ENCODE assay signal across 19 cellular contexts in genomic region chr13:42981317-42981716, GRCh38. TPM values are rescaled to one million over a fixed set of nuclear protein-coding genes. Genes with fewer than 3 reads are reported as not detected.
A peak's percentile ranks its signal among the peaks of the same experiment; 100 is the strongest.
DNase-seq lines count a peak whose midpoint lies in the region; ATAC-seq and TF ChIP-seq lines count a peak whose summit lies in the region.
"Had no signal": no experiment of that assay in that cellular context is flagged by ENCODE, and none has a peak within 500 bp of the region (broad histone marks: within the 10 kb centered on the region; RNA-seq: fewer than 3 reads in every experiment).

No MANE protein-coding gene starts in this region.

- H3K4me2 ChIP-seq in PC-9 (peak overlapping the region; percentile 47), trophoblast cell (ENCODE audit: low read length) (no peak overlapping the region)
- H3K4me2 ChIP-seq: KMS-11 had no signal

- peak overlapping the region; percentile 38 for H4K8ac ChIP-seq in trophoblast cell (ENCODE audit: low read depth, low read length)

- peak overlapping the region; percentile 66 for H2BK120ac ChIP-seq in trophoblast cell (ENCODE audit: insufficient read depth, low read length, poor library complexity)

- no peaks in the 10 kb centered on the region for H3K9me2 ChIP-seq in PC-9 (ENCODE audit: insufficient read depth)

- H3K14ac ChIP-seq in trophoblast cell (ENCODE audit: low read length) = no peak overlapping the region

- no peaks in the 10 kb centered on the region for H3K27me3 ChIP-seq in PC-9 (ENCODE audit: insufficient read depth, low read depth)
- no peaks in the 10 kb centered on the region for H3K27me3 ChIP-seq in trophoblast cell (ENCODE audit: insufficient read depth, low read length)
- H3K27me3 ChIP-seq: brain microvascular endothelial cell, esophagus squamous epithelium, neutrophil, right lobe of liver had no signal

- H3K9me3 ChIP-seq in PC-9 (ENCODE audit: insufficient read depth, low read depth) (peaks cover 9% of the 10 kb centered on the region; the same call in 1 of the 2 replicates), trophoblast cell (ENCODE audit: insufficient read depth, low read depth, low read length) (no peaks in the 10 kb centered on the region)
- H3K9me3 ChIP-seq: esophagus squamous epithelium, mucosa of descending colon, neutrophil, right lobe of liver had no signal

- no peak for TF ChIP-seq CTCF in PC-9 (conservative IDR thresholded peaks at IDR 0.05)

- H3K36me3 ChIP-seq in PC-9 (ENCODE audit: low read depth) (no peaks in the 10 kb centered on the region), trophoblast cell (ENCODE audit: control insufficient read depth in 1 of 2, insufficient read depth in 2 of 2, low read length in 2 of 2) (no peaks in the 10 kb centered on the region)
- H3K36me3 ChIP-seq: brain microvascular endothelial cell, esophagus squamous epithelium, neutrophil, right lobe of liver had no signal

- H3K79me1 ChIP-seq in trophoblast cell (ENCODE audit: low read length) = peaks cover 24% of the 10 kb centered on the region

- peak overlapping the region; percentile 49 for H3K27ac ChIP-seq in PC-9
- H3K27ac ChIP-seq in trophoblast cell (ENCODE audit: low read depth, low read length) = peak overlapping the region; percentile 98
- H3K27ac ChIP-seq: brain microvascular endothelial cell, esophagus squamous epithelium, KMS-11, neutrophil, right lobe of liver had no signal

- H4K12ac ChIP-seq in trophoblast cell (ENCODE audit: low read depth, low read length) = no peak overlapping the region

- H3K4me1 ChIP-seq in PC-9 (replicated peaks; ENCODE audit: insufficient read depth) (peaks cover 34% of the 10 kb centered on the region), trophoblast cell (ENCODE audit: control insufficient read depth in 1 of 2, insufficient read depth in 2 of 2, low read length in 2 of 2) (peaks cover 5 to 17% of the 10 kb centered on the region in 2 experiments)

- CTCF ChIA-PET in PC-9 (lab: Charles Lee) = no interaction called here

- H3K9ac ChIP-seq in trophoblast cell (ENCODE audit: low read length) = no peak overlapping the region
- H3K9ac ChIP-seq: KMS-11 had no signal

- H2AFZ ChIP-seq in PC-9 (no peak overlapping the region; the same call in 1 of the 2 replicates), trophoblast cell (ENCODE audit: insufficient read depth, low read length, poor library complexity) (no peak overlapping the region)

- no peak overlapping the region for H3K4me3 ChIP-seq in PC-9
- H3K4me3 ChIP-seq in trophoblast cell (ENCODE audit: low read depth, low read length) = no peak overlapping the region
- H3K4me3 ChIP-seq: esophagus squamous epithelium, mucosa of descending colon, right lobe of liver had no signal

- no peak overlapping the region for H3K18ac ChIP-seq in trophoblast cell (ENCODE audit: low read length)

- intact Hi-C loops in PC-9 (cut with micrococcal nuclease; ENCODE audit: unreplicated experiment) = no loop called here

- no peak overlapping the region for H2AK5ac ChIP-seq in trophoblast cell (ENCODE audit: low read length)

- no peak overlapping the region for H2BK12ac ChIP-seq in trophoblast cell (ENCODE audit: low read length)

- WGBS in trophoblast cell (ENCODE audit: extremely low coverage, insufficient coverage, insufficient read length) = no CpG with 5 or more reads among the region's 3 CpGs

- no peak overlapping the region for H3K23ac ChIP-seq in trophoblast cell (ENCODE audit: low read length)

- BruUV-seq in PC-9 (replicated peaks; lab: Mats Ljungman, UMichigan) = no TSS peak

- DNase-seq in EL = peak; percentile 80
- no peak for DNase-seq in PC-9
- DNase-seq in epidermal melanocyte (ENCODE audit: insufficient read length, low spot score) = peak; percentile 21
- DNase-seq in trophoblast cell = peak in 1 of 2 donors; percentile 68
- no peak for DNase-seq in occipital lobe (lab: John Stamatoyannopoulos, UW)
- DNase-seq in NCI-H1694 (lab: John Stamatoyannopoulos, UW) = no peak
- no peak for DNase-seq in activated effector memory CD4-positive, alpha-beta T cell treated with Interleukin-2 at 50 U/mL for 16 hours
- DNase-seq: activated naive CD4-positive, alpha-beta T cell treated with anti-CD3 and anti-CD28 coated beads, Interleukin-2, amount 10 ng/mL, durations not matched to agents 7 days and 5 days; brain microvascular endothelial cell; esophagus squamous epithelium; GDM1; hippocampal formation; NCI-H1105; NCI-H2107; right lobe of liver had no signal

- H3F3A ChIP-seq in PC-9 (ENCODE audit: insufficient read depth, low read depth) = 0 out of 2 replicates have a peak, but pooled peaks cover 4% of the 10 kb centered on the region

- POLR2A ChIA-PET in PC-9 (lab: Charles Lee; ENCODE audit: unreplicated experiment) = no interaction called here

- H3K4ac ChIP-seq in trophoblast cell (ENCODE audit: low read depth, low read length) = no peak overlapping the region

- no peak overlapping the region for H4K91ac ChIP-seq in trophoblast cell (ENCODE audit: low read depth, low read length)

- no peak for ATAC-seq in HG03571 (IDR thresholded peaks at IDR 0.05; ENCODE audit: unreplicated experiment)
- ATAC-seq: mucosa of descending colon, right lobe of liver had no signal

- H2BK5ac ChIP-seq in trophoblast cell (ENCODE audit: low read depth, low read length, poor library complexity) = peak overlapping the region; percentile 79

- no peaks in the 10 kb centered on the region for H4K20me1 ChIP-seq in PC-9 (ENCODE audit: insufficient read depth)

- no peaks in the 10 kb centered on the region for H3K79me2 ChIP-seq in PC-9 (ENCODE audit: low read depth)
- H3K79me2 ChIP-seq in trophoblast cell (ENCODE audit: control insufficient read depth, insufficient read depth, low read length, poor library complexity) = peaks cover 2% of the 10 kb centered on the region

RNA-seq across cellular contexts. Expression of gene EPSTI1, which starts 10.7 kb away (rescaled TPM):
- 2.7 and 3.4 TPM in 2 replicates for total RNA-seq in PC-9 (2021)
- 20.9 and 23.0 TPM in 2 replicates for polyA plus RNA-seq in trophoblast cell (2013)
- total RNA-seq in occipital lobe = 3.4 TPM

RNA-seq across cellular contexts. Expression of gene DNAJC15, which starts 42.1 kb away (rescaled TPM):
- 12.7 and 14.8 TPM in 2 replicates for total RNA-seq in PC-9 (2021)
- 13.2 and 13.3 TPM in 2 replicates for polyA plus RNA-seq in trophoblast cell (2013)
- 18.1 TPM for total RNA-seq in occipital lobe

Comparison
In these comparisons a context has a peak if more than half of its experiments do, and no peak if none do; other contexts are left out.
1. DNase-seq: peak in EL (single experiment) and epidermal melanocyte (single experiment); none in PC-9 (0 of 2), occipital lobe (single experiment), NCI-H1694 (single experiment) and activated effector memory CD4-positive, alpha-beta T cell treated with Interleukin-2 at 50 U/mL for 16 hours (single experiment).